In genomic region chr1:153483776-153484175, GRCh38 we compare ENCODE assay signal across 15 cellular contexts. TPM values are rescaled to one million over a fixed set of nuclear protein-coding genes. Genes with fewer than 3 reads are reported as not detected.
DNase-seq lines count a peak whose midpoint lies in the region.
"Had no signal": no experiment of that assay in that cellular context is flagged by ENCODE, and none has a peak within 500 bp of the region (broad histone marks: within the 10 kb centered on the region; RNA-seq: fewer than 3 reads in every experiment).

No MANE protein-coding gene starts in this region.

- peak; percentile 28 for DNase-seq in DMS 273 (lab: John Stamatoyannopoulos, UW; ENCODE audit: unreplicated experiment)
- DNase-seq in DMS 273 treated with DMSO at 0.1 percent for 48 hours (lab: John Stamatoyannopoulos, UW), result no peak
- DNase-seq in NCI-H2196 (lab: John Stamatoyannopoulos, UW; ENCODE audit: unreplicated experiment), result peak; percentile 78
- peak; percentile 52 for DNase-seq in SHP77 treated with DMSO at 0.1 percent for 48 hours (lab: John Stamatoyannopoulos, UW)
- no peak for DNase-seq in NCI-H226
- no peak for DNase-seq in dermis blood vessel endothelial cell
- DNase-seq in COLO829 (ENCODE audit: low spot score), result no peak
- no peak for DNase-seq in GM19238 (ENCODE audit: insufficient read length, low spot score)
- DNase-seq: activated naive CD8-positive, alpha-beta T cell treated with anti-CD3 and anti-CD28 coated beads for 36 hours; KG1; midbrain; ovary; stimulated activated naive CD8-positive, alpha-beta T cell treated with anti-CD3 and anti-CD28 coated beads, Interleukin-15, amount 100 ng/mL, for 72 hours had no signal

RNA-seq across cellular contexts. Expression of gene S100A7, which starts 23.3 kb away (rescaled TPM):
- total RNA-seq in dermis blood vessel endothelial cell, result not detected in 2 replicates
- total RNA-seq: activated naive CD8-positive, alpha-beta T cell treated with anti-CD3 and anti-CD28 coated beads for 36 hours; H4; skeletal muscle tissue had no signal

RNA-seq across cellular contexts. Expression of gene S100A6, which starts 52.0 kb away (rescaled TPM):
- total RNA-seq in dermis blood vessel endothelial cell, result 239 and 342 TPM in 2 replicates

RNA-seq across cellular contexts. Expression of gene S100A5, which starts 57.0 kb away (rescaled TPM):
- not detected in 2 replicates for total RNA-seq in dermis blood vessel endothelial cell
- total RNA-seq: H4, ovary, skeletal muscle tissue had no signal

Comparison
In these comparisons a context has a peak if more than half of its experiments do, and no peak if none do; other contexts are left out.
1. DNase-seq: peak in DMS 273 (single experiment), NCI-H2196 (single experiment) and SHP77 treated with DMSO at 0.1 percent for 48 hours (single experiment); none in DMS 273 treated with DMSO at 0.1 percent for 48 hours (single experiment), NCI-H226 (single experiment), dermis blood vessel endothelial cell (single experiment), COLO829 (single experiment) and GM19238 (single experiment).